ENCODE assay signal across 20 cellular contexts in genomic region chr3:64995857-64996564, GRCh38.
A peak's percentile ranks its signal among the peaks of the same experiment; 100 is the strongest.
DNase-seq lines count a peak whose midpoint lies in the region; ATAC-seq and TF ChIP-seq lines count a peak whose summit lies in the region.
"Had no signal": no experiment of that assay in that cellular context is flagged by ENCODE, and none has a peak within 500 bp of the region (broad histone marks: within the 10 kb centered on the region; RNA-seq: fewer than 3 reads in every experiment).

No MANE protein-coding gene starts in this region.

- H3K36me3 ChIP-seq in BLaER1 treated with 17β-estradiol and CSF1 and Interleukin-3, amounts not matched to agents 10 nM and 100 nM: no peaks in the 10 kb centered on the region
- H3K36me3 ChIP-seq in Peyer's patch: no peaks in the 10 kb centered on the region
- H3K36me3 ChIP-seq: tibial artery had no signal

- no peak overlapping the region for H3K4me3 ChIP-seq in BLaER1 treated with 17β-estradiol and CSF1 and Interleukin-3, amounts not matched to agents 10 nM and 100 nM
- no peak overlapping the region for H3K4me3 ChIP-seq in fibroblast of the aortic adventitia (ENCODE audit: low read depth, low read length)
- H3K4me3 ChIP-seq in Peyer's patch: no peak overlapping the region
- H3K4me3 ChIP-seq: mucosa of descending colon, tibial artery had no signal

- CTCF ChIA-PET in RWPE1 (lab: Yijun Ruan, JAX): no interaction called here

- peak overlapping the region; percentile 8 to 71 (median 53); a peak in 17 of 22 replicates for H3K4me2 ChIP-seq in BLaER1 treated with 17β-estradiol and CSF1 and Interleukin-3, amounts not matched to agents 10 nM and 100 nM

- peak; percentile 61 for DNase-seq in LHCN-M2 (ENCODE audit: low read depth)
- peak; percentile 71 for DNase-seq in fibroblast of the aortic adventitia (ENCODE audit: low read depth)
- DNase-seq in myocyte (ENCODE audit: low read depth): peak; percentile 36
- DNase-seq in Peyer's patch: no peak
- DNase-seq in C1 segment of cervical spinal cord (lab: John Stamatoyannopoulos, UW): no peak
- DNase-seq in RWPE1 (ENCODE audit: low spot score): no peak
- DNase-seq: activated gamma-delta T cell treated with Interleukin-2 at 50 U/mL for 16 hours; caudate nucleus; DMS 273 treated with DMSO at 0.1 percent for 48 hours; MM.1S; mucosa of descending colon; NCI-H2081 treated with DMSO at 0.1 percent for 48 hours; posterior cingulate gyrus; SIG-M5; stimulated activated CD4-positive, alpha-beta T cell treated with anti-CD3 and anti-CD28 coated beads, Interleukin-1b, Interleukin-23, amount 100 ng/mL, for 48 hours; stimulated activated CD8-positive, alpha-beta memory T cell treated with anti-CD3 and anti-CD28 coated beads, Interleukin-4, amount 100 ng/mL, for 48 hours; tibial artery had no signal

- H3K9ac ChIP-seq in BLaER1 treated with 17β-estradiol and CSF1 and Interleukin-3, amounts not matched to agents 10 nM and 100 nM: peak overlapping the region in 2 of 11 experiments; percentile 1 to 6; a peak in 2 of 22 replicates

- no peaks in the 10 kb centered on the region for H4K20me1 ChIP-seq in BLaER1 treated with 17β-estradiol and CSF1 and Interleukin-3, amounts not matched to agents 10 nM and 100 nM

- H3K27ac ChIP-seq in BLaER1 treated with 17β-estradiol and CSF1 and Interleukin-3, amounts not matched to agents 10 nM and 100 nM: peak overlapping the region in 4 of 11 experiments; percentile 3 to 45 (median 20); a peak in 4 of 22 replicates
- H3K27ac ChIP-seq in Peyer's patch: no peak overlapping the region
- H3K27ac ChIP-seq in RWPE1: no peak overlapping the region
- H3K27ac ChIP-seq: tibial artery had no signal

- no peak for ATAC-seq in HG03378 (IDR thresholded peaks at IDR 0.05; ENCODE audit: unreplicated experiment)
- ATAC-seq: HCT116, mucosa of descending colon had no signal

- H3K9me3 ChIP-seq in BLaER1 treated with 17β-estradiol and CSF1 and Interleukin-3, amounts not matched to agents 10 nM and 100 nM (replicated peaks in 1 of 11): no peaks in the 10 kb centered on the region
- no peaks in the 10 kb centered on the region for H3K9me3 ChIP-seq in Peyer's patch
- H3K9me3 ChIP-seq: mucosa of descending colon, tibial artery had no signal

- no peak for TF ChIP-seq POLR2A in Peyer's patch (IDR thresholded peaks at IDR 0.05)

- H3K4me1 ChIP-seq in BLaER1 treated with 17β-estradiol and CSF1 and Interleukin-3, amounts not matched to agents 10 nM and 100 nM: peaks cover 0 to 30% (median 22%) of the 10 kb centered on the region in 10 experiments; a peak in 15 of 20 replicates
- H3K4me1 ChIP-seq in Peyer's patch: no peaks in the 10 kb centered on the region

- POLR2A ChIA-PET in RWPE1 (lab: Yijun Ruan, JAX; ENCODE audit: low non-redundant PET): no interaction called here

- no peaks in the 10 kb centered on the region for H3K27me3 ChIP-seq in BLaER1 treated with 17β-estradiol and CSF1 and Interleukin-3, amounts not matched to agents 10 nM and 100 nM
- H3K27me3 ChIP-seq in Peyer's patch: peaks cover 0 to 3% of the 10 kb centered on the region in 2 donors
- H3K27me3 ChIP-seq: tibial artery had no signal

- TF ChIP-seq CTCF in fibroblast of the aortic adventitia (IDR thresholded peaks at IDR 0.05; ENCODE audit: insufficient read depth, low read length) (no peak), Peyer's patch (IDR thresholded peaks at IDR 0.05) (no peak), RWPE1 (conservative IDR thresholded peaks at IDR 0.05; ENCODE audit: low read depth) (no peak)

Comparison
In these comparisons a context has a peak if more than half of its experiments do, and no peak if none do; other contexts are left out.
1. DNase-seq: peak in LHCN-M2 (single experiment), fibroblast of the aortic adventitia (single experiment) and myocyte (single experiment); none in Peyer's patch (0 of 3), C1 segment of cervical spinal cord (0 of 14) and RWPE1 (single experiment).